Comparison of ENCODE assay signal across 10 cellular contexts in genomic region chr14:81474156-81474492, GRCh38. TPM values are rescaled to one million over a fixed set of nuclear protein-coding genes. Genes with fewer than 3 reads are reported as not detected.
DNase-seq lines count a peak whose midpoint lies in the region; ATAC-seq and TF ChIP-seq lines count a peak whose summit lies in the region.
"Had no signal": no experiment of that assay in that cellular context is flagged by ENCODE, and none has a peak within 500 bp of the region (broad histone marks: within the 10 kb centered on the region; RNA-seq: fewer than 3 reads in every experiment).

No MANE protein-coding gene starts in this region.

- H4K20me1 ChIP-seq in OCI-LY1 (ENCODE audit: insufficient read depth, low read length): no peaks in the 10 kb centered on the region

- no peaks in the 10 kb centered on the region for H3F3A ChIP-seq in OCI-LY1 (ENCODE audit: insufficient read depth, low read length)

- no peak overlapping the region for H3K9ac ChIP-seq in OCI-LY1 (ENCODE audit: low read length)

- no peak overlapping the region for H3K4me3 ChIP-seq in OCI-LY1 (ENCODE audit: low read depth, low read length, poor library complexity, severe bottlenecking)
- H3K4me3 ChIP-seq in foreskin fibroblast (ENCODE audit: low read depth in 1 of 2, low read length in 2 of 2): no peak overlapping the region

- no peaks in the 10 kb centered on the region for H3K79me2 ChIP-seq in OCI-LY1 (ENCODE audit: insufficient read depth, low read length)

- intact Hi-C loops in left cardiac atrium (cut with DNase I): no loop called here

- peak; percentile 76 to 78 for ATAC-seq in activated CD4-positive, CD25-positive, alpha-beta regulatory T cell treated with anti-CD3 and anti-CD28 coated beads, Interleukin-2, amount 50 U/mL, for 24 hours
- ATAC-seq in HG02798 (IDR thresholded peaks at IDR 0.05; ENCODE audit: poor library complexity, unreplicated experiment): peak; percentile 68
- peak; percentile 86 for ATAC-seq in stimulated activated effector memory CD8-positive, alpha-beta T cell treated with anti-CD3 and anti-CD28 coated beads, Interleukin-12 subunit alpha, Interleukin-12 subunit beta, amount 100 ng/mL, for 72 hours
- ATAC-seq in left cardiac atrium: no peak

- H3K36me3 ChIP-seq in OCI-LY1 (ENCODE audit: insufficient read depth, low read length): peaks cover 56% of the 10 kb centered on the region

- no peak overlapping the region for H2AFZ ChIP-seq in OCI-LY1 (ENCODE audit: low read length)

- no peaks in the 10 kb centered on the region for H3K9me3 ChIP-seq in OCI-LY1 (ENCODE audit: low read length)

- no peaks in the 10 kb centered on the region for H3K9me3 Mint-ChIP-seq in stimulated activated effector memory CD8-positive, alpha-beta T cell treated with anti-CD3 and anti-CD28 coated beads, Interleukin-12 subunit alpha, Interleukin-12 subunit beta, amount 100 ng/mL, for 72 hours
- H3K9me3 Mint-ChIP-seq: H9 had no signal

- DNase-seq in activated CD4-positive, CD25-positive, alpha-beta regulatory T cell treated with anti-CD3 and anti-CD28 coated beads, Interleukin-2, amount 50 U/mL, for 72 hours: no peak
- DNase-seq in stimulated activated effector memory CD8-positive, alpha-beta T cell treated with anti-CD3 and anti-CD28 coated beads, Interleukin-12 subunit alpha, Interleukin-12 subunit beta, amount 100 ng/mL, for 72 hours (ENCODE audit: low spot score in 2 of 2): no peak
- DNase-seq in activated CD4-positive, CD25-positive, alpha-beta regulatory T cell (lab: John Stamatoyannopoulos, UW): no peak
- DNase-seq in foreskin fibroblast (no peak), left cardiac atrium (no peak)
- DNase-seq: H9 had no signal

- H3K27ac Mint-ChIP-seq in stimulated activated effector memory CD8-positive, alpha-beta T cell treated with anti-CD3 and anti-CD28 coated beads, Interleukin-12 subunit alpha, Interleukin-12 subunit beta, amount 100 ng/mL, for 72 hours: peak overlapping the region; percentile 86
- H3K27ac Mint-ChIP-seq: H9 had no signal

- peaks cover 23% of the 10 kb centered on the region for H3K4me1 ChIP-seq in OCI-LY1 (ENCODE audit: insufficient read depth, low read length, severe bottlenecking)

- no peaks in the 10 kb centered on the region for H3K9me2 ChIP-seq in OCI-LY1 (ENCODE audit: low read depth, low read length)

- peak overlapping the region; percentile 51 for H3K4me3 Mint-ChIP-seq in stimulated activated effector memory CD8-positive, alpha-beta T cell treated with anti-CD3 and anti-CD28 coated beads, Interleukin-12 subunit alpha, Interleukin-12 subunit beta, amount 100 ng/mL, for 72 hours
- H3K4me3 Mint-ChIP-seq: H9 had no signal

- no peak overlapping the region for H3K27ac ChIP-seq in OCI-LY1 (ENCODE audit: low read depth, low read length, poor library complexity, severe bottlenecking)
- H3K27ac ChIP-seq: 22Rv1 had no signal

- peaks cover 76% of the 10 kb centered on the region for H3K36me3 Mint-ChIP-seq in stimulated activated effector memory CD8-positive, alpha-beta T cell treated with anti-CD3 and anti-CD28 coated beads, Interleukin-12 subunit alpha, Interleukin-12 subunit beta, amount 100 ng/mL, for 72 hours

- peaks cover 43% of the 10 kb centered on the region for H3K4me1 Mint-ChIP-seq in stimulated activated effector memory CD8-positive, alpha-beta T cell treated with anti-CD3 and anti-CD28 coated beads, Interleukin-12 subunit alpha, Interleukin-12 subunit beta, amount 100 ng/mL, for 72 hours

- no peaks in the 10 kb centered on the region for H3K27me3 ChIP-seq in OCI-LY1 (ENCODE audit: insufficient read depth, low read length)

- no peak for TF ChIP-seq CTCF in OCI-LY1 (IDR thresholded peaks at IDR 0.05; ENCODE audit: low read length)
- no peak for TF ChIP-seq CTCF in foreskin fibroblast (IDR thresholded peaks at IDR 0.05; ENCODE audit: low read depth, low read length)

- peak overlapping the region; percentile 32 for H3K4me2 ChIP-seq in OCI-LY1 (ENCODE audit: low read length)

RNA-seq across cellular contexts. Expression of gene SEL1L, which starts 59.5 kb away (rescaled TPM):
- total RNA-seq in left cardiac atrium: 10 to 100 TPM; 56.9 to 66.0 TPM

Comparison
In these comparisons a context has a peak if more than half of its experiments do, and no peak if none do; other contexts are left out.
1. ATAC-seq: peak in activated CD4-positive, CD25-positive, alpha-beta regulatory T cell treated with anti-CD3 and anti-CD28 coated beads, Interleukin-2, amount 50 U/mL, for 24 hours (2 of 2), HG02798 (single experiment) and stimulated activated effector memory CD8-positive, alpha-beta T cell treated with anti-CD3 and anti-CD28 coated beads, Interleukin-12 subunit alpha, Interleukin-12 subunit beta, amount 100 ng/mL, for 72 hours (single experiment); none in left cardiac atrium (0 of 2).